Comparison of ENCODE assay signal across 29 cellular contexts in the genomic region with DNA sequence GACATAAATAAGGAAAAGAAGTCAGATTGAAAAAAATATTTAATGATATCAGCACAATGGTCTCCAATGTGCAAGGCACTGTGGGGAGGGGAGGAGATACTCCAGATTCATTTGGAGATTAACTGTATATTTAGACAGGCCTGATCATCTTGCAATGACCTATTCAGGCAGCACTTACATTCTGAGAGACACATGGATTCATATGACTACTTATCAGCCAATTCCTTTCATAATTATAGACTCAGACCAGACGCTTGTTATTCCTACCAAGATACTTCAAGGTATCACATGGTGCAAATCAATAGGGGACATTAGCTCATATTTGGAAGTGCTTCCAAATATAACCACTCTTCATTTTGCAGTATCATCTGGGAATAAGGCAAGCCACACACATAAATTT.
"Had no signal": no experiment of that assay in that cellular context is flagged by ENCODE, and none has a peak within 500 bp of the region (broad histone marks: within the 10 kb centered on the region; RNA-seq: fewer than 3 reads in every experiment).

No MANE protein-coding gene starts in this region.

- H3K36me3 ChIP-seq: ascending aorta, cardiac muscle cell had no signal

- H3K4me3 ChIP-seq: ascending aorta, cardiac muscle cell had no signal

- H3K9me3 ChIP-seq: ascending aorta had no signal

- H3K27me3 ChIP-seq: ascending aorta, cardiac muscle cell had no signal

- H3K4me1 ChIP-seq: ascending aorta had no signal

- DNase-seq: activated B cell treated with CpG ODN at 0.5 μM for 24 hours; activated CD4-positive, alpha-beta memory T cell treated with anti-CD3 and anti-CD28 coated beads for 36 hours; activated CD4-positive, alpha-beta T cell treated with anti-CD3 and anti-CD28 coated beads for 4 hours; activated CD4-positive, alpha-beta T cell treated with anti-CD3 and anti-CD28 coated beads, Interleukin-2, amount 10 ng/mL, durations not matched to agents 24 days and 14 days; activated CD4-positive, alpha-beta T cell treated with anti-CD3 and anti-CD28 coated beads, Interleukin-2, amount 50 U/mL, for 1 hour; activated CD4-positive, alpha-beta T cell treated with anti-CD3 and anti-CD28 coated beads, Interleukin-2, amount 50 U/mL, for 4 hours; activated CD4-positive, CD25-positive, alpha-beta regulatory T cell treated with anti-CD3 and anti-CD28 coated beads, Interleukin-2, amount 50 U/mL, for 72 hours; activated CD8-positive, alpha-beta memory T cell treated with anti-CD3 and anti-CD28 coated beads, Interleukin-2, amount 50 U/mL, for 4 hours; activated CD8-positive, alpha-beta T cell treated with anti-CD3 and anti-CD28 coated beads for 36 hours; activated effector memory CD4-positive, alpha-beta T cell treated with Interleukin-2 at 50 U/mL for 16 hours; activated gamma-delta T cell; activated naive CD4-positive, alpha-beta T cell treated with anti-CD3 and anti-CD28 coated beads, Interleukin-2, amount 10 ng/mL, durations not matched to agents 7 days and 5 days; activated naive CD4-positive, alpha-beta T cell treated with Interleukin-2 at 50 U/mL for 16 hours; activated naive CD8-positive, alpha-beta T cell treated with anti-CD3 and anti-CD28 coated beads, Interleukin-2, amount 10 ng/mL, durations not matched to agents 7 days and 5 days; activated naive CD8-positive, alpha-beta T cell treated with anti-CD3 and anti-CD28 coated beads, Interleukin-2, amount 50 U/mL, for 24 hours; activated T-cell treated with anti-CD3 and anti-CD28 coated beads for 4 hours; activated T-cell treated with anti-CD3 and anti-CD28 coated beads, Interleukin-2, amount 50 U/mL, for 1 hour; activated T-cell treated with anti-CD3 and anti-CD28 coated beads, Interleukin-2, amount 50 U/mL, for 4 hours; activated T-cell treated with anti-CD3 and anti-CD28 coated beads, Interleukin-2, amount 50 U/mL, for 72 hours; amygdala; anterior cingulate cortex; caudate nucleus; cerebellar nuclear complex; T-helper 1 cell; T-helper 2 cell; T-helper 9 cell had no signal

- H3K27ac ChIP-seq: ascending aorta, cardiac muscle cell, VCaP had no signal

- ATAC-seq: activated CD8-positive, alpha-beta T cell treated with anti-CD3 and anti-CD28 coated beads for 36 hours; activated naive CD8-positive, alpha-beta T cell treated with anti-CD3 and anti-CD28 coated beads, Interleukin-2, amount 50 U/mL, for 24 hours; activated T-cell treated with anti-CD3 and anti-CD28 coated beads, Interleukin-2, amount 50 U/mL, for 4 hours; activated T-cell treated with anti-CD3 and anti-CD28 coated beads, Interleukin-2, amount 50 U/mL, for 72 hours had no signal
